ENCODE assay signal across 11 cellular contexts in genomic region chr5:178431063-178431776, GRCh38.
"Had no signal": no experiment of that assay in that cellular context is flagged by ENCODE, and none has a peak within 500 bp of the region (broad histone marks: within the 10 kb centered on the region; RNA-seq: fewer than 3 reads in every experiment).

No MANE protein-coding gene starts in this region.

- H3K9me3 ChIP-seq: lower lobe of right lung, upper lobe of left lung had no signal

- ATAC-seq: lower lobe of right lung; stimulated activated naive B cell treated with anti-CD40 and anti-IgM and Interleukin-4, amounts not matched to agents 10 μg/mL and 1 μg/mL and 100 μg/mL, for 72 hours had no signal

- H3K36me3 Mint-ChIP-seq: activated naive CD8-positive, alpha-beta T cell treated with anti-CD3 and anti-CD28 coated beads for 36 hours; stimulated activated naive B cell treated with anti-CD40 and anti-IgM and Interleukin-4, amounts not matched to agents 10 μg/mL and 1 μg/mL and 100 μg/mL, for 72 hours had no signal

- H3K27me3 ChIP-seq: upper lobe of left lung had no signal

- H3K4me1 Mint-ChIP-seq: activated naive CD8-positive, alpha-beta T cell treated with anti-CD3 and anti-CD28 coated beads for 36 hours; stimulated activated naive B cell treated with anti-CD40 and anti-IgM and Interleukin-4, amounts not matched to agents 10 μg/mL and 1 μg/mL and 100 μg/mL, for 72 hours had no signal

- H3K4me3 Mint-ChIP-seq: activated naive CD8-positive, alpha-beta T cell treated with anti-CD3 and anti-CD28 coated beads for 36 hours; stimulated activated naive B cell treated with anti-CD40 and anti-IgM and Interleukin-4, amounts not matched to agents 10 μg/mL and 1 μg/mL and 100 μg/mL, for 72 hours had no signal

- H3K4me3 ChIP-seq: lower lobe of right lung, upper lobe of left lung had no signal

- H3K27ac Mint-ChIP-seq: activated naive CD8-positive, alpha-beta T cell treated with anti-CD3 and anti-CD28 coated beads for 36 hours; stimulated activated naive B cell treated with anti-CD40 and anti-IgM and Interleukin-4, amounts not matched to agents 10 μg/mL and 1 μg/mL and 100 μg/mL, for 72 hours had no signal

- H3K36me3 ChIP-seq: lower lobe of right lung, upper lobe of left lung had no signal

- H3K27ac ChIP-seq: lower lobe of right lung, upper lobe of left lung had no signal

- DNase-seq: activated CD4-positive, alpha-beta T cell treated with anti-CD3 and anti-CD28 coated beads, Interleukin-2, amount 50 U/mL, for 1 hour; activated gamma-delta T cell; activated naive CD8-positive, alpha-beta T cell treated with anti-CD3 and anti-CD28 coated beads for 36 hours; anterior cingulate cortex; hippocampal formation; SHP77 treated with DMSO at 0.1 percent for 48 hours; small intestine; stimulated activated naive B cell treated with anti-CD40 and anti-IgM and Interleukin-4, amounts not matched to agents 10 μg/mL and 1 μg/mL and 100 μg/mL, for 72 hours; T-helper 2 cell; upper lobe of left lung had no signal

- H3K27me3 Mint-ChIP-seq: activated naive CD8-positive, alpha-beta T cell treated with anti-CD3 and anti-CD28 coated beads for 36 hours had no signal
